Comparison of ENCODE assay signal across 11 cellular contexts in genomic region chr15:91572110-91572509, GRCh38.
DNase-seq lines count a peak whose midpoint lies in the region; ATAC-seq and TF ChIP-seq lines count a peak whose summit lies in the region.
"Had no signal": no experiment of that assay in that cellular context is flagged by ENCODE, and none has a peak within 500 bp of the region (broad histone marks: within the 10 kb centered on the region; RNA-seq: fewer than 3 reads in every experiment).

No MANE protein-coding gene starts in this region.

- H3K4me1 ChIP-seq in right cardiac atrium (ENCODE audit: control insufficient read depth, insufficient read depth, low read length): no peaks in the 10 kb centered on the region
- no peaks in the 10 kb centered on the region for H3K4me1 ChIP-seq in left ventricle myocardium inferior
- no peaks in the 10 kb centered on the region for H3K4me1 ChIP-seq in breast epithelium
- no peaks in the 10 kb centered on the region for H3K4me1 ChIP-seq in upper lobe of right lung

- no peak overlapping the region for H3K27ac Mint-ChIP-seq in HFFc6
- H3K27ac Mint-ChIP-seq: T-helper 17 cell had no signal

- H3K4me3 Mint-ChIP-seq in HFFc6: no peak overlapping the region
- H3K4me3 Mint-ChIP-seq: T-helper 17 cell had no signal

- H3K27ac ChIP-seq in right cardiac atrium (ENCODE audit: low read length) (no peak overlapping the region), left ventricle myocardium inferior (replicated peaks) (no peak overlapping the region), breast epithelium (peak overlapping the region; percentile 11 to 40), upper lobe of right lung (no peak overlapping the region)

- no peaks in the 10 kb centered on the region for H3K36me3 Mint-ChIP-seq in HFFc6 (ENCODE audit: low read depth)

- TF ChIP-seq CTCF in left ventricle myocardium inferior (IDR thresholded peaks at IDR 0.05; ENCODE audit: borderline replicate concordance) (no peak), breast epithelium (IDR thresholded peaks at IDR 0.05) (no peak), upper lobe of right lung (IDR thresholded peaks at IDR 0.05) (no peak), HFFc6 (IDR thresholded peaks at IDR 0.05) (no peak)

- H3K4me1 Mint-ChIP-seq in HFFc6 (ENCODE audit: low read depth): no peaks in the 10 kb centered on the region
- H3K4me1 Mint-ChIP-seq: T-helper 17 cell had no signal

- intact Hi-C loops in right cardiac atrium (cut with DNase I): no loop called here
- intact Hi-C loops in left ventricle myocardium inferior (cut with micrococcal nuclease): no loop called here
- intact Hi-C loops in breast epithelium (cut with DNase I; ENCODE audit: low total_unique reads): no loop called here
- intact Hi-C loops in upper lobe of right lung (cut with DNase I): no loop called here

- H3K36me3 ChIP-seq in left ventricle myocardium inferior (no peaks in the 10 kb centered on the region), breast epithelium (no peaks in the 10 kb centered on the region), upper lobe of right lung (no peaks in the 10 kb centered on the region)

- no peaks in the 10 kb centered on the region for H3K27me3 ChIP-seq in right cardiac atrium (ENCODE audit: control insufficient read depth, insufficient read depth)
- no peaks in the 10 kb centered on the region for H3K27me3 ChIP-seq in left ventricle myocardium inferior (ENCODE audit: low read depth)
- no peaks in the 10 kb centered on the region for H3K27me3 ChIP-seq in breast epithelium
- no peaks in the 10 kb centered on the region for H3K27me3 ChIP-seq in upper lobe of right lung

- TF ChIP-seq POLR2A in breast epithelium (IDR thresholded peaks at IDR 0.05): no peak

- no peaks in the 10 kb centered on the region for H3K9me3 Mint-ChIP-seq in HFFc6

- H3K27me3 Mint-ChIP-seq in HFFc6 (ENCODE audit: insufficient read depth): no peaks in the 10 kb centered on the region; the same call in 1 of the 2 replicates

- ATAC-seq in right cardiac atrium (peak; percentile 65 to 97), upper lobe of right lung (peak; percentile 47), GM18502 (IDR thresholded peaks at IDR 0.05; ENCODE audit: poor library complexity, unreplicated experiment) (no peak), HG02571 (IDR thresholded peaks at IDR 0.05; ENCODE audit: unreplicated experiment) (no peak)
- ATAC-seq: T-helper 17 cell had no signal

- DNase-seq in right cardiac atrium: peak; percentile 41 to 52 (median 48)
- no peak for DNase-seq in left ventricle myocardium inferior
- DNase-seq in NCI-H2227 treated with DMSO at 0.1 percent for 48 hours (lab: John Stamatoyannopoulos, UW): peak; percentile 20
- DNase-seq in breast epithelium (ENCODE audit: low spot score in 2 of 2): peak; percentile 28 to 53
- no peak for DNase-seq in upper lobe of right lung
- no peak for DNase-seq in HFFc6
- DNase-seq: activated T-cell treated with anti-CD3 and anti-CD28 coated beads, Interleukin-2, amount 50 U/mL, for 1 hour; MM.1S; T-helper 17 cell had no signal

- H3K9me3 ChIP-seq in right cardiac atrium (ENCODE audit: control insufficient read depth, low read length) (no peaks in the 10 kb centered on the region), left ventricle myocardium inferior (replicated peaks) (no peaks in the 10 kb centered on the region), breast epithelium (no peaks in the 10 kb centered on the region), upper lobe of right lung (no peaks in the 10 kb centered on the region)

- H3K4me3 ChIP-seq in right cardiac atrium (ENCODE audit: low read length): no peak overlapping the region
- no peak overlapping the region for H3K4me3 ChIP-seq in left ventricle myocardium inferior
- no peak overlapping the region for H3K4me3 ChIP-seq in breast epithelium
- H3K4me3 ChIP-seq in upper lobe of right lung: no peak overlapping the region

- 53% methylated on average over 5 of the region's 5 CpGs for WGBS in right cardiac atrium

Comparison
In these comparisons a context has a peak if more than half of its experiments do, and no peak if none do; other contexts are left out.
1. DNase-seq: peak in right cardiac atrium (3 of 3), NCI-H2227 treated with DMSO at 0.1 percent for 48 hours (single experiment) and breast epithelium (2 of 2); none in left ventricle myocardium inferior (single experiment), upper lobe of right lung (single experiment) and HFFc6 (single experiment).
2. ATAC-seq: peak in right cardiac atrium (2 of 2) and upper lobe of right lung (single experiment); none in GM18502 (single experiment) and HG02571 (single experiment).
3. H3K27ac ChIP-seq: peak in breast epithelium (2 of 2); none in right cardiac atrium (single experiment), left ventricle myocardium inferior (single experiment) and upper lobe of right lung (single experiment).